In genomic region chr3:188345223-188345622, GRCh38 we compare ENCODE assay signal across 13 cellular contexts.
A peak's percentile ranks its signal among the peaks of the same experiment; 100 is the strongest.
DNase-seq lines count a peak whose midpoint lies in the region; ATAC-seq and TF ChIP-seq lines count a peak whose summit lies in the region.
"Had no signal": no experiment of that assay in that cellular context is flagged by ENCODE, and none has a peak within 500 bp of the region (broad histone marks: within the 10 kb centered on the region; RNA-seq: fewer than 3 reads in every experiment).

No MANE protein-coding gene starts in this region.

- H3K27ac Mint-ChIP-seq in mesothelial cell of epicardium (peak overlapping the region; percentile 88), WTC11 (no peak overlapping the region)

- H3K36me3 Mint-ChIP-seq in mesothelial cell of epicardium, result no peaks in the 10 kb centered on the region
- no peaks in the 10 kb centered on the region for H3K36me3 Mint-ChIP-seq in WTC11

- no peak for ATAC-seq in Right ventricle myocardium inferior
- ATAC-seq in WTC11, result no peak
- ATAC-seq in HG02981 (IDR thresholded peaks at IDR 0.05; ENCODE audit: unreplicated experiment), result no peak

- H4K20me1 ChIP-seq in hepatocyte (ENCODE audit: insufficient read depth, poor library complexity, severe bottlenecking), result no peaks in the 10 kb centered on the region

- DNase-seq in right atrium auricular region (ENCODE audit: low spot score), result no peak
- no peak for DNase-seq in Right ventricle myocardium inferior (ENCODE audit: missing footprints)
- peak; percentile 44 for DNase-seq in epithelial cell of esophagus (ENCODE audit: low read depth)
- no peak for DNase-seq in mesothelial cell of epicardium (ENCODE audit: low spot score in 2 of 2, unreplicated experiment in 2 of 2)
- no peak for DNase-seq in hepatocyte (ENCODE audit: low spot score)
- DNase-seq in NCI-H146 (lab: John Stamatoyannopoulos, UW), result no peak
- no peak for DNase-seq in WTC11 (ENCODE audit: low spot score)
- DNase-seq: DMS53, MM.1S, NCI-H2227 treated with DMSO at 0.1 percent for 48 hours, Peyer's patch had no signal

- H3K79me2 ChIP-seq in hepatocyte, result peaks cover 49% of the 10 kb centered on the region
- H3K79me2 ChIP-seq: parathyroid adenoma had no signal

- TF ChIP-seq CTCF in right atrium auricular region (IDR thresholded peaks at IDR 0.05) (no peak), epithelial cell of esophagus (IDR thresholded peaks at IDR 0.05; ENCODE audit: insufficient read depth, low read depth, low read length, missing control alignments) (no peak), mesothelial cell of epicardium (IDR thresholded peaks at IDR 0.05; ENCODE audit: unreplicated experiment) (no peak), hepatocyte (IDR thresholded peaks at IDR 0.05; ENCODE audit: poor library complexity) (no peak), WTC11 (IDR thresholded peaks at IDR 0.05) (no peak)

- no peak overlapping the region for H3K4me3 ChIP-seq in right atrium auricular region
- H3K4me3 ChIP-seq in epithelial cell of esophagus (ENCODE audit: low read length), result no peak overlapping the region
- H3K4me3 ChIP-seq in hepatocyte, result no peak overlapping the region
- H3K4me3 ChIP-seq: Peyer's patch had no signal

- no peaks in the 10 kb centered on the region for H3K9me2 ChIP-seq in hepatocyte (replicated peaks; ENCODE audit: insufficient read depth)

- WGBS in hepatocyte (ENCODE audit: low lambda C conversion rate, missing lambda C conversion rate), result 82% methylated on average over 5 of the region's 5 CpGs

- peak overlapping the region; percentile 68 to 87 for H3K27ac ChIP-seq in right atrium auricular region
- no peak overlapping the region for H3K27ac ChIP-seq in hepatocyte
- H3K27ac ChIP-seq: parathyroid adenoma had no signal

- H3K4me1 ChIP-seq in right atrium auricular region, result peaks cover 0 to 47% of the 10 kb centered on the region in 2 donors
- peaks cover 35% of the 10 kb centered on the region for H3K4me1 ChIP-seq in hepatocyte (ENCODE audit: insufficient read depth)

- no peaks in the 10 kb centered on the region for H3K9me3 ChIP-seq in right atrium auricular region
- no peaks in the 10 kb centered on the region for H3K9me3 ChIP-seq in hepatocyte (ENCODE audit: low read depth)
- H3K9me3 ChIP-seq: Peyer's patch had no signal

- H2AFZ ChIP-seq in hepatocyte, result no peak overlapping the region
- H2AFZ ChIP-seq: parathyroid adenoma had no signal

- CTCF ChIA-PET in WTC11 (lab: Charles Lee), result no interaction called here

- POLR2A ChIA-PET in WTC11 (lab: Charles Lee), result interaction anchor here (0.6 kb wide), 1 partner anchor 920 kb away, joined by 3 read pairs; no protein-coding TSS in a partner anchor

- H3K27me3 ChIP-seq in right atrium auricular region (no peaks in the 10 kb centered on the region), hepatocyte (no peaks in the 10 kb centered on the region)
- H3K27me3 ChIP-seq: Peyer's patch had no signal

- H3K4me1 Mint-ChIP-seq in mesothelial cell of epicardium, result peaks cover 38% of the 10 kb centered on the region
- peaks cover 11% of the 10 kb centered on the region for H3K4me1 Mint-ChIP-seq in WTC11

- no peaks in the 10 kb centered on the region for H3K27me3 Mint-ChIP-seq in mesothelial cell of epicardium (ENCODE audit: low read depth)
- no peaks in the 10 kb centered on the region for H3K27me3 Mint-ChIP-seq in WTC11 (ENCODE audit: low read depth)

- no peak overlapping the region for H3K4me2 ChIP-seq in hepatocyte

- H3K4me3 Mint-ChIP-seq in mesothelial cell of epicardium (no peak overlapping the region), WTC11 (no peak overlapping the region)

- H3K36me3 ChIP-seq in right atrium auricular region (no peaks in the 10 kb centered on the region), hepatocyte (replicated peaks; ENCODE audit: insufficient read depth, low read depth) (no peaks in the 10 kb centered on the region)
- H3K36me3 ChIP-seq: Peyer's patch had no signal

- H3K9me3 Mint-ChIP-seq in mesothelial cell of epicardium (no peaks in the 10 kb centered on the region), WTC11 (no peaks in the 10 kb centered on the region)

- intact Hi-C loops in Right ventricle myocardium inferior (cut with DNase I), result loop anchor here (1.0 kb wide), 1 partner anchor 603 kb away; no protein-coding TSS in a partner anchor

TF ChIP-seq in WTC11, 78 proteins besides CTCF, POLR2A, EP300 and RAD21:
- TF ChIP-seq, protein P1, sequence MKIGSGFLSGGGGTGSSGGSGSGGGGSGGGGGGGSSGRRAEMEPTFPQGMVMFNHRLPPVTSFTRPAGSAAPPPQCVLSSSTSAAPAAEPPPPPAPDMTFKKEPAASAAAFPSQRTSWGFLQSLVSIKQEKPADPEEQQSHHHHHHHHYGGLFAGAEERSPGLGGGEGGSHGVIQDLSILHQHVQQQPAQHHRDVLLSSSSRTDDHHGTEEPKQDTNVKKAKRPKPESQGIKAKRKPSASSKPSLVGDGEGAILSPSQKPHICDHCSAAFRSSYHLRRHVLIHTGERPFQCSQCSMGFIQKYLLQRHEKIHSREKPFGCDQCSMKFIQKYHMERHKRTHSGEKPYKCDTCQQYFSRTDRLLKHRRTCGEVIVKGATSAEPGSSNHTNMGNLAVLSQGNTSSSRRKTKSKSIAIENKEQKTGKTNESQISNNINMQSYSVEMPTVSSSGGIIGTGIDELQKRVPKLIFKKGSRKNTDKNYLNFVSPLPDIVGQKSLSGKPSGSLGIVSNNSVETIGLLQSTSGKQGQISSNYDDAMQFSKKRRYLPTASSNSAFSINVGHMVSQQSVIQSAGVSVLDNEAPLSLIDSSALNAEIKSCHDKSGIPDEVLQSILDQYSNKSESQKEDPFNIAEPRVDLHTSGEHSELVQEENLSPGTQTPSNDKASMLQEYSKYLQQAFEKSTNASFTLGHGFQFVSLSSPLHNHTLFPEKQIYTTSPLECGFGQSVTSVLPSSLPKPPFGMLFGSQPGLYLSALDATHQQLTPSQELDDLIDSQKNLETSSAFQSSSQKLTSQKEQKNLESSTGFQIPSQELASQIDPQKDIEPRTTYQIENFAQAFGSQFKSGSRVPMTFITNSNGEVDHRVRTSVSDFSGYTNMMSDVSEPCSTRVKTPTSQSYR (CRISPR knock-in tag; IDR thresholded peaks at IDR 0.05), result no peak
- TF ChIP-seq ZBTB21 (CRISPR knock-in tag; IDR thresholded peaks at IDR 0.05; ENCODE audit: borderline replicate concordance) (no peak), GRHL2 (CRISPR knock-in tag; IDR thresholded peaks at IDR 0.05; ENCODE audit: insufficient replicate concordance, severe bottlenecking) (no peak), ZNF263 (CRISPR knock-in tag; IDR thresholded peaks at IDR 0.05; ENCODE audit: low read depth) (no peak), SP1 (CRISPR knock-in tag; conservative IDR thresholded peaks at IDR 0.05) (no peak), CBFB (CRISPR knock-in tag; IDR thresholded peaks at IDR 0.05; ENCODE audit: low read depth) (no peak)
- TF ChIP-seq, protein P2, sequence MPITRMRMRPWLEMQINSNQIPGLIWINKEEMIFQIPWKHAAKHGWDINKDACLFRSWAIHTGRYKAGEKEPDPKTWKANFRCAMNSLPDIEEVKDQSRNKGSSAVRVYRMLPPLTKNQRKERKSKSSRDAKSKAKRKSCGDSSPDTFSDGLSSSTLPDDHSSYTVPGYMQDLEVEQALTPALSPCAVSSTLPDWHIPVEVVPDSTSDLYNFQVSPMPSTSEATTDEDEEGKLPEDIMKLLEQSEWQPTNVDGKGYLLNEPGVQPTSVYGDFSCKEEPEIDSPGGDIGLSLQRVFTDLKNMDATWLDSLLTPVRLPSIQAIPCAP (CRISPR knock-in tag; IDR thresholded peaks at IDR 0.05), result no peak
